7 cellular contexts compared by ENCODE assay signal in the genomic region with DNA sequence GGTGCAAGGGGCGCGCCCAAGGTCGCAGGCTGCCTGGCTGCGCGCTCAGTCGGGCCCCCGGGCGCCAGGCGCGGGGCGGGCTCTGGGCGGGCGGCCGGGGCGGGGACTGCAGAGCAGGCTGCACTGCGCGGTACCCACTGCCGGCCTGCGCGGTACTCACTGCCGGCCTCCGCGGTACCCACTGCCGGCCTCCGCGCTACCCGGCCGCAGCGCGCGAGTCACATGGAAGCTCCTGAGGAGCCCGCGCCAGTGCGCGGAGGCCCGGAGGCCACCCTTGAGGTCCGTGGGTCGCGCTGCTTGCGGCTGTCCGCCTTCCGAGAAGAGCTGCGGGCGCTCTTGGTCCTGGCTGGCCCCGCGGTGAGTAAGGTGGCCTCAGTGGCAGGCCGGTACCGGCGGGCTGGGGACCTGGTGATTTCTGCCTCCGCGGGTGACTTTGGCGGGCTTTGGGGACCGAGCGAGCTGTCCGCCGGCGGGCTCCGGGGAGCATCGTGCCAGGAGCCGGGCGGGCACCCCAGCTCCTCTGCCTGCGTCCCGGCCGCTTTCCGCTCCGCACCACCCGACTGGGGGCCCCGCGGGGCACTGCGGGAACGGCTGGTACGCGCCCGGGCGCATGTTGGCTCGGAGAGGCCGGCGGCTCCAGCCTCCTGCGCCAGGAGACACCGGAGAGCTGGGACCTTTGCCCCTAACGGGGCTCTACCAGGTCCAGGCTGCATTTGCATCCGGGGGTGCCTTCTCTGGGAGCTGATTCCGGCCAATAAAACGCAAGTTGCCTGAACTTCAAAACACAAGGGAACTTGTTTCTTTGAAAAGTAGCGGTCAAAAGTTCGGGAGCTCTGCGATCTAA. TPM values are rescaled to one million over a fixed set of nuclear protein-coding genes. Genes with fewer than 3 reads are reported as not detected.
DNase-seq lines count a peak whose midpoint lies in the region; ATAC-seq and TF ChIP-seq lines count a peak whose summit lies in the region.

A gene with protein sequence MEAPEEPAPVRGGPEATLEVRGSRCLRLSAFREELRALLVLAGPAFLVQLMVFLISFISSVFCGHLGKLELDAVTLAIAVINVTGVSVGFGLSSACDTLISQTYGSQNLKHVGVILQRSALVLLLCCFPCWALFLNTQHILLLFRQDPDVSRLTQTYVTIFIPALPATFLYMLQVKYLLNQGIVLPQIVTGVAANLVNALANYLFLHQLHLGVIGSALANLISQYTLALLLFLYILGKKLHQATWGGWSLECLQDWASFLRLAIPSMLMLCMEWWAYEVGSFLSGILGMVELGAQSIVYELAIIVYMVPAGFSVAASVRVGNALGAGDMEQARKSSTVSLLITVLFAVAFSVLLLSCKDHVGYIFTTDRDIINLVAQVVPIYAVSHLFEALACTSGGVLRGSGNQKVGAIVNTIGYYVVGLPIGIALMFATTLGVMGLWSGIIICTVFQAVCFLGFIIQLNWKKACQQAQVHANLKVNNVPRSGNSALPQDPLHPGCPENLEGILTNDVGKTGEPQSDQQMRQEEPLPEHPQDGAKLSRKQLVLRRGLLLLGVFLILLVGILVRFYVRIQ (plus strand): TSS at position 137 of the 844 bp plus-strand sequence. CDS start 86 bp downstream, at position 223.

- no peak within 1 kb of the TSS for H3K27ac ChIP-seq in ectodermal cell (ENCODE audit: insufficient read depth, low read depth, low read length, poor library complexity, severe bottlenecking)
- no peak within 1 kb of the TSS for H3K27ac ChIP-seq in mesodermal cell (ENCODE audit: low read depth, low read length, severe bottlenecking)
- H3K27ac ChIP-seq in transverse colon, result peak within 1 kb of the TSS in 2 of 4 donors; percentile 28 to 30

- in situ Hi-C loops in transverse colon (cut with MboI; ENCODE audit: low pct_ligation_motif_present in 1 of 4, low pct_unique_long_range_greater_than_20kb in 1 of 4, low sequenced_read_pairs in 3 of 4), result no loop called here

- H3K36me3 ChIP-seq in ectodermal cell (ENCODE audit: control insufficient read depth, insufficient read depth, low read length), result no peaks in the 10 kb centered on the region
- H3K36me3 ChIP-seq in mesodermal cell (ENCODE audit: control insufficient read depth, insufficient read depth, low read length), result no peaks in the 10 kb centered on the region
- H3K36me3 ChIP-seq in transverse colon, result no peaks in the 10 kb centered on the region

- DNase-seq in GM12865 (ENCODE audit: low read depth) (peak; percentile 10), RPMI7951 (ENCODE audit: low read depth) (peak; percentile 3), transverse colon (peak; percentile 20), HCEC 1CT (no peak)

- WGBS in ectodermal cell, 2 experiments, result 2% methylated on average over 87 of the region's 87 CpGs
- WGBS in mesodermal cell (ENCODE audit: insufficient coverage in 2 of 2), 2 experiments, result 1% methylated on average over 63 to 81 of the region's 87 CpGs
- whole genome bisulfite sequencing in transverse colon (ENCODE audit: low coverage in 1 of 2), 2 donors, result 1% methylated on average over 71 of the region's 87 CpGs; no CpG with 5 or more reads in 1 of the 2 donors

- TF ChIP-seq CTCF in GM12865 (IDR thresholded peaks at IDR 0.05; ENCODE audit: insufficient read depth, low read depth, low read length, missing control alignments) (no peak), transverse colon (IDR thresholded peaks at IDR 0.05) (no peak)

- H3K27me3 ChIP-seq in ectodermal cell (ENCODE audit: control insufficient read depth, insufficient read depth, low read length, poor library complexity, severe bottlenecking) (peaks cover 46% of the 10 kb centered on the region), transverse colon (peaks cover 57% of the 10 kb centered on the region)

- no peak within 1 kb of the TSS for H3K4me3 ChIP-seq in GM12865 (ENCODE audit: low read depth, low read length)
- peak within 1 kb of the TSS; percentile 50 for H3K4me3 ChIP-seq in ectodermal cell (ENCODE audit: insufficient read depth, low read depth, low read length)
- peak within 1 kb of the TSS; percentile 37 for H3K4me3 ChIP-seq in mesodermal cell (ENCODE audit: extremely low read depth, insufficient read depth, low read length, poor library complexity, severe bottlenecking)
- H3K4me3 ChIP-seq in transverse colon, result peak within 1 kb of the TSS; percentile 31 to 59 (median 40)

- TF ChIP-seq POLR2A in transverse colon (IDR thresholded peaks at IDR 0.05), result no peak

- intact Hi-C loops in transverse colon (cut with DNase I; ENCODE audit: low total_unique reads), result no loop called here

- ATAC-seq in GM18511 (IDR thresholded peaks at IDR 0.05; ENCODE audit: unreplicated experiment), result no peak

- no peak for TF ChIP-seq EP300 in transverse colon (IDR thresholded peaks at IDR 0.05; ENCODE audit: low read depth)

- H3K4me1 ChIP-seq in ectodermal cell (ENCODE audit: control insufficient read depth, insufficient read depth, low read length) (no peaks in the 10 kb centered on the region), mesodermal cell (ENCODE audit: control insufficient read depth, insufficient read depth, low read length, poor library complexity, severe bottlenecking) (peaks cover 8% of the 10 kb centered on the region), transverse colon (peaks cover 0 to 15% (median 9%) of the 10 kb centered on the region in 4 donors)

- H3K9me3 ChIP-seq in ectodermal cell (ENCODE audit: control insufficient read depth, low read length), result no peaks in the 10 kb centered on the region
- no peaks in the 10 kb centered on the region for H3K9me3 ChIP-seq in mesodermal cell (ENCODE audit: control insufficient read depth, low read length)
- H3K9me3 ChIP-seq in transverse colon, result no peaks in the 10 kb centered on the region

RNA-seq across cellular contexts. Expression of the gene that starts here (rescaled TPM):
- total RNA-seq in RPMI7951 (2014; rRNA removed; shearing (Covaris generic)), result 0.36 TPM in 1 of 2 replicates, not detected in the other
- 0.74 TPM for polyA plus RNA-seq in ectodermal cell (2013, experiment 1 of 4)
- polyA plus RNA-seq in ectodermal cell (2013, experiment 2 of 4), result 0.34 TPM
- polyA plus RNA-seq in ectodermal cell (2013, experiment 3 of 4), result 0.21 TPM
- 0.61 TPM for polyA plus RNA-seq in ectodermal cell (2013, experiment 4 of 4)
- polyA plus RNA-seq in mesodermal cell (2013, experiment 1 of 2), result 0.77 TPM
- polyA plus RNA-seq in mesodermal cell (2013, experiment 2 of 2), result 1.2 TPM
- total RNA-seq in transverse colon, result under 1 TPM in 2 of 4 donors, not detected in 2; 0.32 to 0.96 TPM

Comparison
In these comparisons a context has a peak if more than half of its experiments do, and no peak if none do; other contexts are left out.
1. Peak in DNase-seq in RPMI7951; RNA of the gene not detected or under 1 TPM.
2. Peak in DNase-seq and H3K4me3 ChIP-seq in transverse colon; RNA of the gene not detected or under 1 TPM.